22 cellular contexts compared by ENCODE assay signal in the genomic region with DNA sequence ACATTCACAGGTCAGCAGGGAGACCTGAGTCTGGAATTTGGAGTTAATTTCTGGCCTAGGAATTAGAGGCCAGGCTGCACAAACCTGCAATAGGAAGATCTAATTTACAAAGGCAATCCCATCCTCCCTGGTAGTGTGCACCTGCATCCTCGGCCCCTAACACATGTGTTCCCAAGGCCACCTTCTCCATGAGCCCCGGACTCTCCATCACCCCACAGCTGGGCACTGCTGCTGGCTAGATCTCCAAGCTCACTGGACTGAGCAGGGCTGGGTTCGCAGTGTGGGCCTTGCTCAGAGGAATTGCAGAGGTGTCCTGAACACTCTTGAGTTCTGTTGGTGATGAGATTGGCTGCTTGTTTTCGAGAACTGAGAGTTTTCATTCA.
A peak's percentile ranks its signal among the peaks of the same experiment; 100 is the strongest.
DNase-seq lines count a peak whose midpoint lies in the region; ATAC-seq and TF ChIP-seq lines count a peak whose summit lies in the region.
"Had no signal": no experiment of that assay in that cellular context is flagged by ENCODE, and none has a peak within 500 bp of the region (broad histone marks: within the 10 kb centered on the region; RNA-seq: fewer than 3 reads in every experiment).

No MANE protein-coding gene starts in this region.

- H3K4me1 ChIP-seq in heart right ventricle, result no peaks in the 10 kb centered on the region
- no peaks in the 10 kb centered on the region for H3K4me1 ChIP-seq in breast epithelium
- peaks cover 0 to 11% of the 10 kb centered on the region in 2 donors for H3K4me1 ChIP-seq in uterus
- H3K4me1 ChIP-seq: BE2C, right lobe of liver, stomach had no signal

- H3K27me3 ChIP-seq in heart right ventricle, result peaks cover 0 to 10% (median 3%) of the 10 kb centered on the region in 7 donors
- H3K27me3 ChIP-seq in breast epithelium, result no peaks in the 10 kb centered on the region
- no peaks in the 10 kb centered on the region for H3K27me3 ChIP-seq in uterus
- H3K27me3 ChIP-seq: right lobe of liver had no signal

- TF ChIP-seq CTCF in heart right ventricle (IDR thresholded peaks at IDR 0.05) (no peak), breast epithelium (IDR thresholded peaks at IDR 0.05) (no peak), nephron (IDR thresholded peaks at IDR 0.05; ENCODE audit: unreplicated experiment in 3 of 3) (no peak), uterus (IDR thresholded peaks at IDR 0.05) (no peak)

- peak overlapping the region in 2 of 3 experiments; percentile 13 to 64 for H3K27ac Mint-ChIP-seq in nephron
- H3K27ac Mint-ChIP-seq: activated CD8-positive, alpha-beta T cell treated with anti-CD3 and anti-CD28 coated beads for 36 hours; WTC11 had no signal

- H3K27ac ChIP-seq in heart right ventricle (peak overlapping the region in 1 of 10 donors; percentile 23), breast epithelium (peak overlapping the region; percentile 81 to 84), uterus (peak overlapping the region; percentile 87 to 90)
- H3K27ac ChIP-seq: right lobe of liver had no signal

- TF ChIP-seq POLR2A in breast epithelium (IDR thresholded peaks at IDR 0.05), result no peak
- TF ChIP-seq POLR2A in uterus (IDR thresholded peaks at IDR 0.05), result no peak

- no peak for DNase-seq in Right ventricle myocardium superior
- no peak for DNase-seq in heart right ventricle
- DNase-seq in breast epithelium (ENCODE audit: low spot score in 2 of 2), result no peak
- no peak for DNase-seq in uterus
- no peak for DNase-seq in stimulated activated CD8-positive, alpha-beta memory T cell treated with anti-CD3 and anti-CD28 coated beads, Interleukin-4, amount 100 ng/mL, for 48 hours
- DNase-seq: BE2C; DMS53; effector CD8-positive, alpha-beta T cell; mucosa of descending colon; NCI-H1048; NCI-H2029 treated with DMSO at 0.1 percent for 48 hours; NCI-H2227 treated with DMSO at 0.1 percent for 48 hours; NCI-H69; posterior cingulate gyrus; right lobe of liver; stimulated activated CD4-positive, alpha-beta T cell treated with anti-CD3 and anti-CD28 coated beads, Interleukin-15, amount 100 ng/mL, for 24 hours; stomach had no signal

- no peak overlapping the region for H3K4me3 Mint-ChIP-seq in nephron
- H3K4me3 Mint-ChIP-seq: activated CD8-positive, alpha-beta T cell treated with anti-CD3 and anti-CD28 coated beads for 36 hours; WTC11 had no signal

- H3K36me3 ChIP-seq in heart right ventricle, result no peaks in the 10 kb centered on the region
- no peaks in the 10 kb centered on the region for H3K36me3 ChIP-seq in breast epithelium
- H3K36me3 ChIP-seq in uterus, result no peaks in the 10 kb centered on the region
- H3K36me3 ChIP-seq: BE2C, right lobe of liver, stomach had no signal

- H3K36me3 Mint-ChIP-seq in nephron (ENCODE audit: low read depth), result no peaks in the 10 kb centered on the region
- H3K36me3 Mint-ChIP-seq: WTC11 had no signal

- H3K9me3 Mint-ChIP-seq in nephron, result peaks cover 4% of the 10 kb centered on the region
- H3K9me3 Mint-ChIP-seq: activated CD8-positive, alpha-beta T cell treated with anti-CD3 and anti-CD28 coated beads for 36 hours had no signal

- peaks cover 0 to 3% (median 0%) of the 10 kb centered on the region in 11 donors for H3K9me3 ChIP-seq in heart right ventricle
- no peaks in the 10 kb centered on the region for H3K9me3 ChIP-seq in breast epithelium
- peaks cover 0 to 8% of the 10 kb centered on the region in 2 donors for H3K9me3 ChIP-seq in uterus
- H3K9me3 ChIP-seq: BE2C, mucosa of descending colon, right lobe of liver had no signal

- WGBS in heart right ventricle, 2 donors, result 90 to 96% methylated on average over 4 of the region's 4 CpGs

- ATAC-seq in Right ventricle myocardium superior (ENCODE audit: poor library complexity), result peak; percentile 31
- no peak for ATAC-seq in heart right ventricle
- no peak for ATAC-seq in HG03342 (IDR thresholded peaks at IDR 0.05; ENCODE audit: unreplicated experiment)
- ATAC-seq in GM21737 (IDR thresholded peaks at IDR 0.05; ENCODE audit: unreplicated experiment), result no peak
- ATAC-seq: activated CD8-positive, alpha-beta T cell treated with anti-CD3 and anti-CD28 coated beads for 36 hours; right lobe of liver had no signal

- H3K4me3 ChIP-seq in heart right ventricle (no peak overlapping the region), breast epithelium (no peak overlapping the region), uterus (no peak overlapping the region)
- H3K4me3 ChIP-seq: mucosa of descending colon, right lobe of liver, stomach had no signal

- intact Hi-C loops in Right ventricle myocardium superior (cut with DNase I), result no loop called here
- intact Hi-C loops in heart right ventricle (cut with DNase I), result no loop called here
- intact Hi-C loops in breast epithelium (cut with DNase I; ENCODE audit: low total_unique reads), result no loop called here
- intact Hi-C loops in uterus (cut with DNase I; ENCODE audit: low total_unique reads), result no loop called here

- H3K4me1 Mint-ChIP-seq in nephron, result peaks cover 7% of the 10 kb centered on the region

- H3K27me3 Mint-ChIP-seq in nephron (ENCODE audit: low read depth), result peaks cover 19% of the 10 kb centered on the region
